11 cellular contexts compared by ENCODE assay signal in genomic region chr2:24010477-24011277, GRCh38. TPM values are rescaled to one million over a fixed set of nuclear protein-coding genes. Genes with fewer than 3 reads are reported as not detected.
A peak's percentile ranks its signal among the peaks of the same experiment; 100 is the strongest.
DNase-seq lines count a peak whose midpoint lies in the region; ATAC-seq and TF ChIP-seq lines count a peak whose summit lies in the region.
"Had no signal": no experiment of that assay in that cellular context is flagged by ENCODE, and none has a peak within 500 bp of the region (broad histone marks: within the 10 kb centered on the region; RNA-seq: fewer than 3 reads in every experiment).

No MANE protein-coding gene starts in this region.

- H3K27me3 ChIP-seq in BE2C, result peaks cover 15% of the 10 kb centered on the region
- H3K27me3 ChIP-seq in RWPE2 (ENCODE audit: insufficient read depth, poor library complexity, severe bottlenecking), result no peaks in the 10 kb centered on the region
- H3K27me3 ChIP-seq in neuronal stem cell (ENCODE audit: control insufficient read depth in 3 of 3, insufficient read depth in 3 of 3, low read depth in 1 of 3, low read length in 3 of 3), result peaks cover 0 to 18% (median 0%) of the 10 kb centered on the region in 3 experiments

- TF ChIP-seq CTCF in BE2C (IDR thresholded peaks at IDR 0.05; ENCODE audit: low read depth, low read length), result no peak
- TF ChIP-seq CTCF in RWPE2 (IDR thresholded peaks at IDR 0.05; ENCODE audit: poor library complexity, severe bottlenecking), result no peak
- no peak for TF ChIP-seq CTCF in fibroblast of the aortic adventitia (IDR thresholded peaks at IDR 0.05; ENCODE audit: insufficient read depth, low read length)

- no peaks in the 10 kb centered on the region for H3K36me3 ChIP-seq in BE2C
- no peaks in the 10 kb centered on the region for H3K36me3 ChIP-seq in RWPE2 (ENCODE audit: low read depth)
- no peaks in the 10 kb centered on the region for H3K36me3 ChIP-seq in neuronal stem cell (replicated peaks in 1 of 2; ENCODE audit: control insufficient read depth in 2 of 2, insufficient read depth in 2 of 2, low read length in 2 of 2)

- peak overlapping the region; percentile 59 for H2AK5ac ChIP-seq in neuronal stem cell (ENCODE audit: low read depth, low read length)

- no peak for DNase-seq in BE2C
- DNase-seq in RWPE2 (ENCODE audit: low spot score), result no peak
- no peak for DNase-seq in fibroblast of the aortic adventitia (ENCODE audit: low read depth)
- DNase-seq in neuronal stem cell (ENCODE audit: low spot score), result no peak
- DNase-seq in cerebellar nuclear complex (lab: John Stamatoyannopoulos, UW), result no peak
- DNase-seq in NCI-H2196 (lab: John Stamatoyannopoulos, UW; ENCODE audit: unreplicated experiment), result no peak
- DNase-seq in SW 1271 (lab: John Stamatoyannopoulos, UW), result no peak
- DNase-seq: NCI-H510A; stimulated activated CD4-positive, alpha-beta T cell treated with anti-CD3 and anti-CD28 coated beads, Interleukin-12 subunit alpha, Interleukin-12 subunit beta, amount 100 ng/mL, for 4 hours; stimulated activated naive CD4-positive, alpha-beta T cell treated with Interleukin-2 at 50 U/mL for 16 hours had no signal

- no peak overlapping the region for H4K91ac ChIP-seq in neuronal stem cell (ENCODE audit: low read depth, low read length, poor library complexity)

- H3K4me1 ChIP-seq in BE2C (no peaks in the 10 kb centered on the region), RWPE2 (ENCODE audit: insufficient read depth, poor library complexity, severe bottlenecking) (peaks cover 12% of the 10 kb centered on the region), neuronal stem cell (ENCODE audit: control insufficient read depth in 2 of 2, insufficient read depth in 1 of 2, low read depth in 1 of 2, low read length in 2 of 2) (peaks cover under 1 to 7% of the 10 kb centered on the region in 2 donors)

- H3K4me2 ChIP-seq in neuronal stem cell (ENCODE audit: insufficient read depth, low read length, poor library complexity, severe bottlenecking), result peak overlapping the region; percentile 72

- H2BK120ac ChIP-seq in neuronal stem cell (ENCODE audit: low read depth, low read length), result peak overlapping the region; percentile 76

- peak overlapping the region; percentile 60 for H2BK12ac ChIP-seq in neuronal stem cell (ENCODE audit: low read length)

- peak overlapping the region; percentile 76 for H3K14ac ChIP-seq in neuronal stem cell (ENCODE audit: low read length)

- H3K9ac ChIP-seq in neuronal stem cell (ENCODE audit: low read depth, low read length, poor library complexity), result peak overlapping the region; percentile 4

- peak overlapping the region; percentile 88 for H3K18ac ChIP-seq in neuronal stem cell (ENCODE audit: low read length)

- no peaks in the 10 kb centered on the region for H3K79me1 ChIP-seq in neuronal stem cell (ENCODE audit: low read depth, low read length)

- no CpG with 5 or more reads among the region's 37 CpGs for WGBS in neuronal stem cell (ENCODE audit: extremely low coverage in 2 of 2, insufficient read length in 2 of 2, insufficient replicate concordance in 1 of 2), 2 donors

- H3K23ac ChIP-seq in neuronal stem cell (ENCODE audit: low read depth, low read length, poor library complexity), result peak overlapping the region; percentile 97

- no peak overlapping the region for H3K4ac ChIP-seq in neuronal stem cell (ENCODE audit: low read length)

- no peak overlapping the region for H4K8ac ChIP-seq in neuronal stem cell (ENCODE audit: low read depth, low read length)

- no peak overlapping the region for H2BK15ac ChIP-seq in neuronal stem cell (ENCODE audit: low read length)

- H3K27ac ChIP-seq in RWPE2 (ENCODE audit: poor library complexity, severe bottlenecking) (no peak overlapping the region), neuronal stem cell (replicated peaks; ENCODE audit: low read length) (no peak overlapping the region)

- no peak overlapping the region for H2BK5ac ChIP-seq in neuronal stem cell (ENCODE audit: low read length)

- peak overlapping the region; percentile 51 for H3K4me3 ChIP-seq in BE2C (ENCODE audit: low read depth, low read length)
- no peak overlapping the region for H3K4me3 ChIP-seq in RWPE2 (ENCODE audit: severe bottlenecking)
- H3K4me3 ChIP-seq in fibroblast of the aortic adventitia (ENCODE audit: low read depth, low read length), result peak overlapping the region; percentile 55
- peak overlapping the region in 1 of 2 donors; percentile 66 for H3K4me3 ChIP-seq in neuronal stem cell (ENCODE audit: low read length in 2 of 2)

- H3K9me3 ChIP-seq in BE2C (no peaks in the 10 kb centered on the region), RWPE2 (ENCODE audit: severe bottlenecking) (no peaks in the 10 kb centered on the region), neuronal stem cell (replicated peaks in 1 of 2; ENCODE audit: control insufficient read depth in 2 of 2, insufficient read depth in 1 of 2, low read depth in 1 of 2, low read length in 2 of 2) (no peaks in the 10 kb centered on the region)

- ATAC-seq in RWPE2 (ENCODE audit: low read depth) (peak; percentile 17; the same call in 1 of the 3 replicates), GM19463 (IDR thresholded peaks at IDR 0.05; ENCODE audit: unreplicated experiment) (no peak)

- H2AFZ ChIP-seq in neuronal stem cell (ENCODE audit: low read length), result no peak overlapping the region

RNA-seq across cellular contexts. Expression of gene MFSD2B, which starts 0.8 kb away (rescaled TPM):
- polyA plus RNA-seq in BE2C (2012; ENCODE audit: insufficient read depth, insufficient read length, low read depth), result 4.2 TPM
- total RNA-seq in fibroblast of the aortic adventitia (ENCODE audit: low replicate concordance), result not detected in 2 replicates
- 0.20 TPM for polyA plus RNA-seq in neuronal stem cell (2013, experiment 1 of 2)
- 0.58 TPM for polyA plus RNA-seq in neuronal stem cell (2013, experiment 2 of 2)

RNA-seq across cellular contexts. Expression of gene WDCP, which starts 36.5 kb away (rescaled TPM):
- polyA plus RNA-seq in BE2C (2012; ENCODE audit: insufficient read depth, insufficient read length, low read depth), result 11.6 TPM
- total RNA-seq in fibroblast of the aortic adventitia (ENCODE audit: low replicate concordance), result 6.4 and 9.3 TPM in 2 replicates
- 11.0 TPM for polyA plus RNA-seq in neuronal stem cell (2013, experiment 1 of 2)
- polyA plus RNA-seq in neuronal stem cell (2013, experiment 2 of 2), result 10.8 TPM

RNA-seq across cellular contexts. Expression of gene FKBP1B, which starts 38.9 kb away (rescaled TPM):
- polyA plus RNA-seq in BE2C (2012; ENCODE audit: insufficient read depth, insufficient read length, low read depth), result 11.0 TPM
- total RNA-seq in fibroblast of the aortic adventitia (ENCODE audit: low replicate concordance), result 3.5 and 7.9 TPM in 2 replicates
- polyA plus RNA-seq in neuronal stem cell (2013, experiment 1 of 2), result 40.0 TPM
- polyA plus RNA-seq in neuronal stem cell (2013, experiment 2 of 2), result 38.5 TPM
